ENCODE assay signal across 20 cellular contexts in the genomic region with DNA sequence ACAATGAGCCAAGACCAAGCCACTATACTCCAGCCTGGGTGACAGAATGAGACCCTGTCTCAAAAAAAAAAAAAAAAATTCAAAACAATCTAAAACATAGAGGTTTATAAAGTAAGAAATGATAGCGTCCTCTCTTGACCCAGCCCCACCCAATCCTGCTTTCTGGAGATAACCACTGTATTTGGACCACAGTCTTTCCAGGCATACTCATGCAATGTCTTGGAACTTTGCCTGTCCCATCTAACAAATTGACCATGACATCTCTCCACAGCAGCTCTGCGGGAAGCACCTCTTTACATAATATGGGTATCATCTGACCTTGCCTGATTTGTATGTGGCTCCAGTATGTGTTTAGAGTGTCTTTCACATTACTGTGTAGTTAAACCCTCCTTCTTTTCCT. TPM values are rescaled to one million over a fixed set of nuclear protein-coding genes. Genes with fewer than 3 reads are reported as not detected.
DNase-seq lines count a peak whose midpoint lies in the region; ATAC-seq and TF ChIP-seq lines count a peak whose summit lies in the region.
"Had no signal": no experiment of that assay in that cellular context is flagged by ENCODE, and none has a peak within 500 bp of the region (broad histone marks: within the 10 kb centered on the region; RNA-seq: fewer than 3 reads in every experiment).

No MANE protein-coding gene starts in this region.

- DNase-seq in left ventricle myocardium superior: no peak
- DNase-seq in heart right ventricle: no peak
- DNase-seq in NCI-H69 (lab: John Stamatoyannopoulos, UW): peak; percentile 60
- peak; percentile 93 for DNase-seq in cerebellar cortex (ENCODE audit: low spot score)
- no peak for DNase-seq in right lobe of liver
- DNase-seq in LoVo (ENCODE audit: low spot score): no peak
- DNase-seq: activated CD4-positive, alpha-beta T cell treated with anti-CD3 and anti-CD28 coated beads, Interleukin-2, amount 50 U/mL, for 4 hours; activated naive CD8-positive, alpha-beta T cell treated with anti-CD3 and anti-CD28 coated beads, Interleukin-2, amount 50 U/mL, for 24 hours; activated T-cell treated with anti-CD3 and anti-CD28 coated beads, Interleukin-2, amount 50 U/mL, for 4 hours; central memory CD4-positive, alpha-beta T cell; effector memory CD8-positive, alpha-beta T cell; Kasumi-1; NCI-H446 treated with DMSO at 0.1 percent for 48 hours; pancreas; stimulated activated CD4-positive, alpha-beta T cell treated with anti-CD3 and anti-CD28 coated beads, Interleukin-12 subunit alpha, Interleukin-12 subunit beta, amount 100 ng/mL, for 4 hours; stimulated activated naive CD8-positive, alpha-beta T cell treated with anti-CD3 and anti-CD28 coated beads, Interleukin-15, Interleukin-2, amounts not matched to agents 100 U/mL and 50 U/mL, for 24 hours; upper lobe of left lung had no signal

- no peak overlapping the region for H3K4me3 ChIP-seq in heart right ventricle
- no peak overlapping the region for H3K4me3 ChIP-seq in right lobe of liver
- H3K4me3 ChIP-seq: HAP-1, pancreas, upper lobe of left lung had no signal

- H3K27me3 ChIP-seq in heart right ventricle (no peaks in the 10 kb centered on the region), right lobe of liver (no peaks in the 10 kb centered on the region)
- H3K27me3 ChIP-seq: pancreas, upper lobe of left lung had no signal

- TF ChIP-seq CTCF in heart right ventricle (IDR thresholded peaks at IDR 0.05) (no peak), right lobe of liver (IDR thresholded peaks at IDR 0.05) (no peak)

- no peaks in the 10 kb centered on the region for H3K9me3 ChIP-seq in heart right ventricle
- no peaks in the 10 kb centered on the region for H3K9me3 ChIP-seq in right lobe of liver
- H3K9me3 ChIP-seq: HAP-1, pancreas, upper lobe of left lung had no signal

- H3K36me3 ChIP-seq in heart right ventricle (no peaks in the 10 kb centered on the region), right lobe of liver (no peaks in the 10 kb centered on the region)
- H3K36me3 ChIP-seq: HAP-1, pancreas, upper lobe of left lung had no signal

- ATAC-seq in left ventricle myocardium superior: peak; percentile 45
- no peak for ATAC-seq in heart right ventricle
- ATAC-seq in right lobe of liver: no peak
- no peak for ATAC-seq in HG02970 (IDR thresholded peaks at IDR 0.05; ENCODE audit: low FRiP score, unreplicated experiment)
- no peak for ATAC-seq in GM21717 (IDR thresholded peaks at IDR 0.05; ENCODE audit: unreplicated experiment)
- ATAC-seq: activated naive CD8-positive, alpha-beta T cell treated with anti-CD3 and anti-CD28 coated beads, Interleukin-2, amount 50 U/mL, for 24 hours; activated T-cell treated with anti-CD3 and anti-CD28 coated beads, Interleukin-2, amount 50 U/mL, for 4 hours; effector memory CD8-positive, alpha-beta T cell; pancreas; stimulated activated naive CD8-positive, alpha-beta T cell treated with anti-CD3 and anti-CD28 coated beads, Interleukin-15, Interleukin-2, amounts not matched to agents 100 U/mL and 50 U/mL, for 24 hours had no signal

- H3K4me1 ChIP-seq in heart right ventricle (peaks cover 0 to 21% (median 0%) of the 10 kb centered on the region in 9 donors), right lobe of liver (no peaks in the 10 kb centered on the region)
- H3K4me1 ChIP-seq: HAP-1, pancreas had no signal

- H3K27ac ChIP-seq in heart right ventricle (no peak overlapping the region), right lobe of liver (no peak overlapping the region)
- H3K27ac ChIP-seq: pancreas, upper lobe of left lung had no signal

- WGBS in heart right ventricle, 2 donors: 60 to 73% methylated on average over 2 of the region's 2 CpGs
- WGBS in right lobe of liver (ENCODE audit: insufficient coverage, low coverage, low lambda C conversion rate, missing lambda C conversion rate): 94% methylated on average over 2 of the region's 2 CpGs

- intact Hi-C loops in left ventricle myocardium superior (cut with micrococcal nuclease): no loop called here
- intact Hi-C loops in heart right ventricle (cut with DNase I): no loop called here
- intact Hi-C loops in right lobe of liver (cut with DNase I): no loop called here

- TF ChIP-seq POLR2A in right lobe of liver (IDR thresholded peaks at IDR 0.05): no peak

RNA-seq across cellular contexts. Expression of a gene that starts 9.1 kb away (rescaled TPM):
- 6.9 TPM for total RNA-seq in left ventricle myocardium superior
- 1 to 10 TPM; 3.2 to 8.5 (median 4.8) TPM for total RNA-seq in heart right ventricle
- polyA plus RNA-seq in heart right ventricle: 1 to 10 TPM; 4.0 to 6.9 TPM
- total RNA-seq in right lobe of liver: 1 to 10 TPM in 3 of 6 experiments, under 1 TPM in 2, not detected in 1; 0.69 to 1.9 (median 1.4) TPM

Comparison
In these comparisons a context has a peak if more than half of its experiments do, and no peak if none do; other contexts are left out.
1. DNase-seq: peak in NCI-H69 (single experiment) and cerebellar cortex (single experiment); none in left ventricle myocardium superior (single experiment), heart right ventricle (0 of 2), right lobe of liver (0 of 3) and LoVo (single experiment).